23 cellular contexts compared by ENCODE assay signal in the genomic region with DNA sequence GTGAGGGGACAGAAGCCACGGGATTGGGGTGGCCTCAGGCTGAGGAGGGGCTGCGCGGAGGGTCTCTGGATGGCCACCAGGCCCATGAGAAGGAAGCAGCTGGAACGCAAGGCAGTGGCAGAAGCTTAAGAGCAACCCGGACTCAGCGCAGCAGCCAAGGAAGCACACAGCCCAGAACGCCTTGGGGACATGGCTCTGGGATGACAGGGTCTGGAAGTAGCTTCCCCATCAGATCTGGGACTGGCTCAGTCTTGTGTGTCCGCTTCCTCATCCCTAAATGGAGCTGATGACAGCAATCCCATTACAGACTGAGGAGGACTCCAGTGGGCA. TPM values are rescaled to one million over a fixed set of nuclear protein-coding genes. Genes with fewer than 3 reads are reported as not detected.
DNase-seq lines count a peak whose midpoint lies in the region; ATAC-seq and TF ChIP-seq lines count a peak whose summit lies in the region.
"Had no signal": no experiment of that assay in that cellular context is flagged by ENCODE, and none has a peak within 500 bp of the region (broad histone marks: within the 10 kb centered on the region; RNA-seq: fewer than 3 reads in every experiment).

No MANE protein-coding gene starts in this region.

- ATAC-seq in mucosa of descending colon (no peak), HG03354 (IDR thresholded peaks at IDR 0.05; ENCODE audit: poor library complexity, severe bottlenecking, unreplicated experiment) (no peak)
- ATAC-seq: HepG2, T-cell had no signal

- H3K4me1 Mint-ChIP-seq in MCF 10A (ENCODE audit: insufficient read depth, unreplicated experiment), result peaks cover 17% of the 10 kb centered on the region
- H3K4me1 Mint-ChIP-seq in neural progenitor cell, result peaks cover 43% of the 10 kb centered on the region
- H3K4me1 Mint-ChIP-seq: activated CD4-positive, alpha-beta T cell treated with anti-CD3 and anti-CD28 coated beads, Interleukin-2, amount 10 ng/mL, durations not matched to agents 7 days and 5 days had no signal

- H3K4me3 Mint-ChIP-seq in MCF 10A (ENCODE audit: unreplicated experiment), result no peak overlapping the region
- H3K4me3 Mint-ChIP-seq in neural progenitor cell, result no peak overlapping the region
- H3K4me3 Mint-ChIP-seq: activated CD4-positive, alpha-beta T cell treated with anti-CD3 and anti-CD28 coated beads, Interleukin-2, amount 10 ng/mL, durations not matched to agents 7 days and 5 days; CD4-positive, alpha-beta memory T cell; naive B cell; T-cell had no signal

- H3K4me1 ChIP-seq in breast epithelium (peaks cover 0 to 3% of the 10 kb centered on the region in 2 donors), esophagus muscularis mucosa (peaks cover 30 to 69% (median 63%) of the 10 kb centered on the region in 4 donors), neural progenitor cell (peaks cover 24% of the 10 kb centered on the region), mucosa of descending colon (ENCODE audit: low read depth) (no peaks in the 10 kb centered on the region)
- H3K4me1 ChIP-seq: prostate gland had no signal

- CTCF ChIA-PET in MCF 10A (lab: Yijun Ruan, JAX), result interaction anchor here (0.6 to 1.8 kb wide), 5 partner anchors 11 to 465 kb away, joined by 3 to 12 read pairs (median 4); no protein-coding TSS in a partner anchor

- DNase-seq in breast epithelium (ENCODE audit: low spot score in 2 of 2) (no peak), MCF 10A (ENCODE audit: unreplicated experiment) (no peak), esophagus muscularis mucosa (ENCODE audit: extremely low spot score) (no peak), neural progenitor cell (ENCODE audit: low spot score) (no peak), mucosa of descending colon (no peak), A172 (ENCODE audit: low spot score) (no peak), NOMO-1 (lab: John Stamatoyannopoulos, UW; ENCODE audit: unreplicated experiment in 2 of 2) (no peak)
- DNase-seq: activated CD4-positive, alpha-beta T cell treated with anti-CD3 and anti-CD28 coated beads, Interleukin-2, amount 10 ng/mL, durations not matched to agents 7 days and 5 days; activated naive CD4-positive, alpha-beta T cell treated with Interleukin-2 at 50 U/mL for 16 hours; activated T-cell treated with anti-CD3 and anti-CD28 coated beads for 4 hours; CD4-positive, alpha-beta memory T cell; DMS79 treated with DMSO at 0.1 percent for 48 hours; dorsolateral prefrontal cortex; erythroblast; naive B cell; NCI-H1694; RPMI8226; stimulated activated CD8-positive, alpha-beta memory T cell treated with anti-CD3 and anti-CD28 coated beads, Interleukin-4, amount 100 ng/mL, for 48 hours; T-cell had no signal

- H3K27me3 Mint-ChIP-seq in MCF 10A (ENCODE audit: insufficient read depth, unreplicated experiment), result no peaks in the 10 kb centered on the region
- peaks cover 2% of the 10 kb centered on the region for H3K27me3 Mint-ChIP-seq in neural progenitor cell (ENCODE audit: insufficient read depth, low read depth)
- H3K27me3 Mint-ChIP-seq: activated CD4-positive, alpha-beta T cell treated with anti-CD3 and anti-CD28 coated beads, Interleukin-2, amount 10 ng/mL, durations not matched to agents 7 days and 5 days; CD4-positive, alpha-beta memory T cell; naive B cell; T-cell had no signal

- H3K27ac ChIP-seq in breast epithelium (peak overlapping the region; percentile 33 to 76), esophagus muscularis mucosa (replicated peaks in 1 of 4) (peak overlapping the region; percentile 42 to 83 (median 76)), neural progenitor cell (peak overlapping the region; percentile 46)
- H3K27ac ChIP-seq: prostate gland, suprapubic skin had no signal

- H4K20me1 ChIP-seq in neural progenitor cell (ENCODE audit: low read depth), result peaks cover 46% of the 10 kb centered on the region

- TF ChIP-seq EP300 in esophagus muscularis mucosa (IDR thresholded peaks at IDR 0.05), result no peak

- peaks cover 6% of the 10 kb centered on the region for H3K36me3 Mint-ChIP-seq in MCF 10A (ENCODE audit: insufficient read depth, unreplicated experiment)
- peaks cover 31% of the 10 kb centered on the region for H3K36me3 Mint-ChIP-seq in neural progenitor cell
- H3K36me3 Mint-ChIP-seq: naive B cell had no signal

- H3K36me3 ChIP-seq in breast epithelium, result no peaks in the 10 kb centered on the region
- H3K36me3 ChIP-seq in esophagus muscularis mucosa, result peaks cover 0 to 27% (median 15%) of the 10 kb centered on the region in 4 donors
- H3K36me3 ChIP-seq in neural progenitor cell, result no peaks in the 10 kb centered on the region
- no peaks in the 10 kb centered on the region for H3K36me3 ChIP-seq in mucosa of descending colon (ENCODE audit: low read depth)
- H3K36me3 ChIP-seq: prostate gland had no signal

- H3K4me2 ChIP-seq in neural progenitor cell, result no peak overlapping the region

- H3K27me3 ChIP-seq in breast epithelium (no peaks in the 10 kb centered on the region), esophagus muscularis mucosa (peaks cover 0 to 3% (median 0%) of the 10 kb centered on the region in 4 donors), neural progenitor cell (no peaks in the 10 kb centered on the region)
- H3K27me3 ChIP-seq: dorsolateral prefrontal cortex, suprapubic skin had no signal

- no TSS peak for BruUV-seq in MCF 10A (replicated peaks; lab: Mats Ljungman, UMichigan)

- TF ChIP-seq POLR2A in breast epithelium (IDR thresholded peaks at IDR 0.05) (no peak), esophagus muscularis mucosa (IDR thresholded peaks at IDR 0.05; ENCODE audit: low read depth) (no peak)

- H3K9me3 ChIP-seq in breast epithelium, result no peaks in the 10 kb centered on the region
- H3K9me3 ChIP-seq in esophagus muscularis mucosa, result no peaks in the 10 kb centered on the region
- no peaks in the 10 kb centered on the region for H3K9me3 ChIP-seq in neural progenitor cell (ENCODE audit: low read depth)
- H3K9me3 ChIP-seq in mucosa of descending colon, result no peaks in the 10 kb centered on the region
- H3K9me3 ChIP-seq: prostate gland, suprapubic skin had no signal

- H3F3A ChIP-seq in neural progenitor cell (ENCODE audit: low read depth), result peaks cover 13% of the 10 kb centered on the region

- TF ChIP-seq CTCF in breast epithelium (IDR thresholded peaks at IDR 0.05) (no peak), MCF 10A (IDR thresholded peaks at IDR 0.05; ENCODE audit: unreplicated experiment) (no peak), esophagus muscularis mucosa (IDR thresholded peaks at IDR 0.05) (no peak), neural progenitor cell (IDR thresholded peaks at IDR 0.05) (no peak), mucosa of descending colon (IDR thresholded peaks at IDR 0.05) (no peak)

- POLR2A ChIA-PET in MCF 10A (lab: Yijun Ruan, JAX), result no interaction called here

- no peaks in the 10 kb centered on the region for H3K9me3 Mint-ChIP-seq in MCF 10A (ENCODE audit: unreplicated experiment)
- no peaks in the 10 kb centered on the region for H3K9me3 Mint-ChIP-seq in neural progenitor cell
- H3K9me3 Mint-ChIP-seq: activated CD4-positive, alpha-beta T cell treated with anti-CD3 and anti-CD28 coated beads, Interleukin-2, amount 10 ng/mL, durations not matched to agents 7 days and 5 days; CD4-positive, alpha-beta memory T cell; naive B cell; T-cell had no signal

- H3K4me3 ChIP-seq in breast epithelium, result no peak overlapping the region
- H3K4me3 ChIP-seq in esophagus muscularis mucosa, result no peak overlapping the region
- no peak overlapping the region for H3K4me3 ChIP-seq in neural progenitor cell
- no peak overlapping the region for H3K4me3 ChIP-seq in mucosa of descending colon
- H3K4me3 ChIP-seq: dorsolateral prefrontal cortex, prostate gland, suprapubic skin had no signal

- H3K27ac Mint-ChIP-seq in MCF 10A (ENCODE audit: low read depth, unreplicated experiment) (no peak overlapping the region), neural progenitor cell (no peak overlapping the region)
- H3K27ac Mint-ChIP-seq: activated CD4-positive, alpha-beta T cell treated with anti-CD3 and anti-CD28 coated beads, Interleukin-2, amount 10 ng/mL, durations not matched to agents 7 days and 5 days; naive B cell; T-cell had no signal

- no peak overlapping the region for H2AFZ ChIP-seq in neural progenitor cell (replicated peaks)

- 94% methylated on average over 8 of the region's 8 CpGs for WGBS in esophagus muscularis mucosa

- H3K9ac ChIP-seq in neural progenitor cell, result no peak overlapping the region

- intact Hi-C loops in breast epithelium (cut with DNase I; ENCODE audit: low total_unique reads), result no loop called here
- intact Hi-C loops in MCF 10A (cut with micrococcal nuclease), result no loop called here
- intact Hi-C loops in esophagus muscularis mucosa (cut with DNase I), result no loop called here
- intact Hi-C loops in mucosa of descending colon (cut with DNase I, micrococcal nuclease), result no loop called here

- peaks cover 64% of the 10 kb centered on the region for H3K79me2 ChIP-seq in neural progenitor cell (ENCODE audit: low read depth)

RNA-seq across cellular contexts. Expression of a gene that starts 30.5 kb away (rescaled TPM):
- total RNA-seq in breast epithelium (10 to 100 TPM; 10.9 to 21.0 (median 15.1) TPM), MCF 10A (2022) (3.1 and 3.3 TPM in 2 replicates), esophagus muscularis mucosa (10 to 100 TPM; 10.8 to 24.4 (median 12.0) TPM), neural progenitor cell (ENCODE audit: low replicate concordance) (12.1 and 25.3 TPM in 2 replicates), mucosa of descending colon (1 to 10 TPM; 7.4 to 8.8 (median 7.7) TPM)
- total RNA-seq in A172 (2014; rRNA removed; shearing (Covaris generic)), result 6.4 and 14.9 TPM in 2 replicates
